ENCODE assay signal across 8 cellular contexts in the genomic region with DNA sequence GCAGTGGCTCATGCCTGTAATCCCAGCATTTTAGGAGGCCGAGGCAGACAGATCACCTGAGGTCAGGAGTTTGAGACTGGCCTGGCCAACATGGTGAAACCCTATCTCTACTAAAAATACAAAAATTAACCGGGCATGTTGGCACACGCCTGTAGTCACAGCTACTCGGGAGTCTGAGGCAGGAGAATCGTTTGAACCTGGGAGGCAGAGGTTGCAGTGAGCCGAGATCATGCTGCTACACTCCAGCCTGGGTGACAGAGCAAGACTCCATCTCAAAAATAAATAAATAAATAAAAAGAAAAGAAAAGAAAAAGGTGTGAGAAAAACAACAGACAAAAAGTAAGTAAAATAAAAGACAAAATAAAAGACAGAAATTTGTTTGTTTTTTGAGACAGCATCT. TPM values are rescaled to one million over a fixed set of nuclear protein-coding genes. Genes with fewer than 3 reads are reported as not detected.
DNase-seq lines count a peak whose midpoint lies in the region; ATAC-seq, FAIRE-seq and TF ChIP-seq lines count a peak whose summit lies in the region.
"Not testable (repeated sequence)": the region's sequence is repeated elsewhere in the genome, so short reads cannot be mapped to it uniquely, and the experiment has no call there.

No MANE protein-coding gene starts in this region.

- not testable (repeated sequence) for H3K4me3 Mint-ChIP-seq in GM23338

- not testable (repeated sequence) for H3K9me3 ChIP-seq in HEK293 (ENCODE audit: control insufficient read depth, insufficient read depth, low read depth, low read length); OCI-LY7 (ENCODE audit: low read length); WERI-Rb-1 (ENCODE audit: severe bottlenecking); K562 (replicated peaks; ENCODE audit: control insufficient read depth, insufficient read depth, low read depth, low read length); parathyroid adenoma (ENCODE audit: control insufficient read depth, low read length)

- not testable (repeated sequence) for BruUV-seq in OCI-LY7 (replicated peaks; lab: Mats Ljungman, UMichigan); K562 (replicated peaks; lab: Mats Ljungman, UMichigan)

- CTCF ChIA-PET in HEK293 (lab: Yijun Ruan, JAX) = interaction anchor here (0.7 kb wide), 2 partner anchors 32 to 269 kb away, joined by 3 to 8 read pairs; no protein-coding TSS in a partner anchor
- CTCF ChIA-PET in OCI-LY7 (lab: Charles Lee; ENCODE audit: unreplicated experiment); K562 (lab: Yijun Ruan, JAX; ENCODE audit: low intra/inter-chr PET ratio): not testable (repeated sequence)

- TF ChIP-seq CTCF in GM23338 (conservative IDR thresholded peaks at IDR 0.05; ENCODE audit: low read depth in 2 of 2); HEK293 (tag by site-specific recombination; IDR thresholded peaks at IDR 0.05); OCI-LY7 (conservative IDR thresholded peaks at IDR 0.05; ENCODE audit: low read length); WERI-Rb-1 (IDR thresholded peaks at IDR 0.05; ENCODE audit: low read depth, low read length); K562 (IDR thresholded peaks at IDR 0.05 in 2 of 3, conservative IDR thresholded peaks at IDR 0.05 in 1 of 3; ENCODE audit: insufficient read depth in 2 of 3, low read depth in 1 of 3, low read length in 3 of 3); epithelial cell of esophagus (IDR thresholded peaks at IDR 0.05; ENCODE audit: insufficient read depth, low read depth, low read length, missing control alignments); parathyroid adenoma (IDR thresholded peaks at IDR 0.05): not testable (repeated sequence)

- 0 out of 2 replicates have a peak overlapping the region, but pooled peaks have one; percentile 38 for H2AFZ ChIP-seq in GM23338
- peak overlapping the region; percentile 96 for H2AFZ ChIP-seq in OCI-LY7 (ENCODE audit: low read length)
- 0 out of 2 replicates have a peak overlapping the region, but pooled peaks have one; percentile 12 for H2AFZ ChIP-seq in K562 (ENCODE audit: low read depth, low read length)
- H2AFZ ChIP-seq in parathyroid adenoma = peak overlapping the region; percentile 17

- H3K79me2 ChIP-seq in GM23338 (replicated peaks; ENCODE audit: insufficient read depth); OCI-LY7 (ENCODE audit: insufficient read depth, low read depth, low read length); K562 (ENCODE audit: control insufficient read depth, insufficient read depth, low read length); parathyroid adenoma: not testable (repeated sequence)

- H3K4me1 Mint-ChIP-seq in GM23338 = not testable (repeated sequence)

- TF ChIP-seq POLR2A in K562 (conservative IDR thresholded peaks at IDR 0.05) = not testable (repeated sequence)

- WGBS in K562 (ENCODE audit: insufficient coverage, low coverage, missing lambda C conversion rate) = 30% methylated on average over 6 of the region's 6 CpGs

- H3K27ac Mint-ChIP-seq in GM23338 = not testable (repeated sequence)

- POLR2A ChIA-PET in HEK293 (lab: Yijun Ruan, JAX) (interaction anchor here (1.0 kb wide), 1 partner anchor 9 kb away, joined by 6 read pairs; the partner anchor contains the start of gene HMGCL), OCI-LY7 (lab: Charles Lee) (interaction anchor here (0.5 kb wide), 1 partner anchor 12 kb away, joined by 3 read pairs; no protein-coding TSS in a partner anchor), K562 (lab: Yijun Ruan, JAX) (interaction anchor here (0.9 to 1.3 kb wide), 2 partner anchors 9 to 17 kb away, joined by 3 to 4 read pairs; partner anchors contain the start of gene HMGCL)

- not testable (repeated sequence) for H4K20me1 ChIP-seq in GM23338 (replicated peaks; ENCODE audit: insufficient read depth); OCI-LY7 (ENCODE audit: insufficient read depth, low read length); K562 (replicated peaks; ENCODE audit: control insufficient read depth, insufficient read depth, low read length)

- not testable (repeated sequence) for H3K36me3 ChIP-seq in GM23338 (ENCODE audit: insufficient read depth); HEK293 (ENCODE audit: control insufficient read depth in 2 of 2, insufficient read depth in 1 of 2, low read length in 2 of 2); OCI-LY7 (ENCODE audit: insufficient read depth, low read length); WERI-Rb-1; K562 (ENCODE audit: control insufficient read depth, insufficient read depth, low read length); parathyroid adenoma (ENCODE audit: control insufficient read depth, insufficient read depth, low read length)

- H3K9me3 Mint-ChIP-seq in GM23338 = not testable (repeated sequence)

- not testable (repeated sequence) for FAIRE-seq in K562 (lab: Jason Lieb, UNC)

- not testable (repeated sequence) for TF ChIP-seq RAD21 in K562 (CRISPR knock-in tag; conservative IDR thresholded peaks at IDR 0.05 in 1 of 2, IDR thresholded peaks at IDR 0.05 in 1 of 2)

- in situ Hi-C loops in K562 (cut with MboI) = not testable (repeated sequence)

- DNase-seq in GM23338 (ENCODE audit: low spot score); OCI-LY7 (ENCODE audit: low spot score); K562 (ENCODE audit: extremely low read depth in 1 of 4, low spot score in 3 of 4): not testable (repeated sequence)
- DNase-seq in NCI-H2171 treated with DMSO at 0.1 percent for 48 hours (lab: John Stamatoyannopoulos, UW) (peak; percentile 16), WERI-Rb-1 (peak; percentile 15), epithelial cell of esophagus (ENCODE audit: low read depth) (peak; percentile 32)

- not testable (repeated sequence) for H3K4me1 ChIP-seq in GM23338 (ENCODE audit: insufficient read depth); HEK293 (ENCODE audit: control insufficient read depth, insufficient read depth, low read length); parathyroid adenoma
- H3K4me1 ChIP-seq in OCI-LY7 (ENCODE audit: insufficient read depth, low read length, poor library complexity, severe bottlenecking) (peaks cover 20% of the 10 kb centered on the region), K562 (replicated peaks in 1 of 2; ENCODE audit: control insufficient read depth in 2 of 2, insufficient read depth in 2 of 2, low read length in 2 of 2) (peaks cover 11% of the 10 kb centered on the region in 2 experiments; a peak in 4 of 5 replicates)

- not testable (repeated sequence) for H3K9me1 ChIP-seq in K562 (ENCODE audit: control insufficient read depth, insufficient read depth, low read length)

- H3K27me3 ChIP-seq in GM23338 (ENCODE audit: insufficient read depth) = peaks cover 10% of the 10 kb centered on the region; the same call in 1 of the 2 replicates
- not testable (repeated sequence) for H3K27me3 ChIP-seq in WERI-Rb-1 (ENCODE audit: insufficient read depth, low read depth, severe bottlenecking); K562 (ENCODE audit: control insufficient read depth in 2 of 2, insufficient read depth in 2 of 2, low read length in 2 of 2); parathyroid adenoma (ENCODE audit: control insufficient read depth, insufficient read depth, low read length)

- intact Hi-C loops in OCI-LY7 (cut with micrococcal nuclease; ENCODE audit: unreplicated experiment); K562 (cut with micrococcal nuclease): not testable (repeated sequence)

- H3K4me2 ChIP-seq in GM23338; OCI-LY7 (ENCODE audit: low read length); K562 (ENCODE audit: insufficient read depth, low read length); parathyroid adenoma (ENCODE audit: low read length): not testable (repeated sequence)

- not testable (repeated sequence) for H3F3A ChIP-seq in GM23338 (replicated peaks; ENCODE audit: low read depth)

- not testable (repeated sequence) for H3K4me3 ChIP-seq in GM23338; HEK293 (ENCODE audit: low read depth, low read length); OCI-LY7 (ENCODE audit: low read depth, low read length, poor library complexity, severe bottlenecking); WERI-Rb-1 (ENCODE audit: low read depth, low read length); K562; epithelial cell of esophagus (ENCODE audit: low read length); parathyroid adenoma (ENCODE audit: low read depth, low read length)

- H3K9ac ChIP-seq in K562 (ENCODE audit: insufficient read depth in 1 of 2, low read depth in 2 of 2, low read length in 2 of 2); parathyroid adenoma: not testable (repeated sequence)

- not testable (repeated sequence) for H3K36me3 Mint-ChIP-seq in GM23338 (ENCODE audit: low read depth)

- not testable (repeated sequence) for TF ChIP-seq EP300 in K562 (IDR thresholded peaks at IDR 0.05; ENCODE audit: low read length)

- ATAC-seq in GM23338, K562: not testable (repeated sequence)

- not testable (repeated sequence) for H3K27ac ChIP-seq in GM23338 (ENCODE audit: low read depth); HEK293 (ENCODE audit: extremely low read depth, low read depth, low read length); OCI-LY7 (ENCODE audit: low read depth, low read length, poor library complexity, severe bottlenecking); WERI-Rb-1; K562 (ENCODE audit: extremely low read depth, low read depth, low read length); parathyroid adenoma

- H3K9me2 ChIP-seq in GM23338 (ENCODE audit: insufficient read depth); OCI-LY7 (ENCODE audit: insufficient read depth, low read length): not testable (repeated sequence)

- H3K27me3 Mint-ChIP-seq in GM23338 (ENCODE audit: insufficient read depth, low read depth, poor library complexity) = not testable (repeated sequence)

RNA-seq across cellular contexts. Expression of gene HMGCL, which starts 8.9 kb away (rescaled TPM):
- 13.7 and 16.9 TPM in 2 replicates for total RNA-seq in GM23338 (2014; rRNA removed; shearing (Covaris generic))
- 9.1 and 11.6 TPM in 2 replicates for polyA plus RNA-seq in GM23338 (2016; fragmentation: Nextera tagmentation; extraction: Ambion mirVana)
- total RNA-seq in OCI-LY7 (2014; rRNA removed; shearing (Covaris generic)) = 9.0 and 13.1 TPM in 2 replicates
- total RNA-seq in OCI-LY7 (2022) = 27.4 and 30.7 TPM in 2 replicates
- 44.6 and 54.9 TPM in 2 replicates for total RNA-seq in K562 (2011; cell fraction: chromatin; rRNA removed; ENCODE audit: low replicate concordance)
- total RNA-seq in K562 (2011; cell fraction: nucleolus; rRNA removed) = 33.6 and 36.7 TPM in 2 replicates
- 43.8 and 70.2 TPM in 2 replicates for total RNA-seq in K562 (2011; cell fraction: nucleoplasm; rRNA removed)
- 24.2 TPM in 2 replicates for total RNA-seq in K562 (2014; rRNA removed)
- 14.7 and 18.8 TPM in 2 replicates for total RNA-seq in K562 (2014; rRNA removed; fragmentation: Illumina TruSeq; extraction: Trizol)
- total RNA-seq in K562 (2015; rRNA removed; fragmentation: Illumina TruSeq; extraction: Trizol) = 15.5 and 18.0 TPM in 2 replicates
- 19.5 and 20.3 TPM in 2 replicates for total RNA-seq in K562 (2021)
- 37.8 and 43.1 TPM in 2 replicates for polyA plus RNA-seq in K562 (2011; rRNA removed)
- 29.4 and 39.5 TPM in 2 replicates for polyA plus RNA-seq in K562 (2011; cell fraction: cytosol; rRNA removed)
- 22.1 and 29.0 TPM in 2 replicates for polyA plus RNA-seq in K562 (2011; cell fraction: nucleus; rRNA removed)
- polyA plus RNA-seq in K562 (2012) = 21.8 and 49.2 TPM in 2 replicates
- 22.6 and 23.9 TPM in 2 replicates for polyA plus RNA-seq in K562 (2014; fragmentation: Illumina TruSeq; extraction: Trizol)
- 10 to 100 TPM; 73.0 to 82.2 TPM for polyA plus RNA-seq in K562 (2014; fragmentation: Nextera tagmentation; extraction: Ambion mirVana)
- polyA plus RNA-seq in K562 (2014; rRNA removed) = 23.2 and 24.6 TPM in 2 replicates
- 26.6 and 26.7 TPM in 2 replicates for polyA minus RNA-seq in K562 (2011; rRNA and poly(A)+ RNA removed)
- 9.7 and 10.6 TPM in 2 replicates for polyA minus RNA-seq in K562 (2011; cell fraction: cytosol; rRNA and poly(A)+ RNA removed)
- polyA minus RNA-seq in K562 (2011; cell fraction: nucleus; rRNA and poly(A)+ RNA removed) = 8.5 and 13.7 TPM in 2 replicates

RNA-seq across cellular contexts. Expression of gene GALE, which starts 33.6 kb away (rescaled TPM):
- 31.7 and 34.6 TPM in 2 replicates for total RNA-seq in GM23338 (2014; rRNA removed; shearing (Covaris generic))
- polyA plus RNA-seq in GM23338 (2016; fragmentation: Nextera tagmentation; extraction: Ambion mirVana) (28.1 and 30.1 TPM in 2 replicates), K562 (2011; rRNA removed) (88.3 and 104 TPM in 2 replicates), K562 (2014; fragmentation: Illumina TruSeq; extraction: Trizol) (96.6 and 108 TPM in 2 replicates), K562 (2014; fragmentation: Nextera tagmentation; extraction: Ambion mirVana) (10 to 100 TPM in 1 of 2 experiments, 1 to 10 TPM in 1; 8.4 to 48.4 TPM), K562 (2014; rRNA removed) (125 and 139 TPM in 2 replicates)
- total RNA-seq in OCI-LY7 (2014; rRNA removed; shearing (Covaris generic)) = 17.9 and 19.6 TPM in 2 replicates
- total RNA-seq in OCI-LY7 (2022) (16.0 and 16.8 TPM in 2 replicates), K562 (2014; rRNA removed) (130 and 133 TPM in 2 replicates), K562 (2014; rRNA removed; fragmentation: Illumina TruSeq; extraction: Trizol) (36.8 and 48.3 TPM in 2 replicates), K562 (2015; rRNA removed; fragmentation: Illumina TruSeq; extraction: Trizol) (86.2 and 91.3 TPM in 2 replicates), K562 (2021) (108 and 112 TPM in 2 replicates)
- total RNA-seq in K562 (2011; cell fraction: chromatin; rRNA removed; ENCODE audit: low replicate concordance) = 48.0 and 134 TPM in 2 replicates
- total RNA-seq in K562 (2011; cell fraction: nucleolus; rRNA removed) = 107 and 108 TPM in 2 replicates
- total RNA-seq in K562 (2011; cell fraction: nucleoplasm; rRNA removed) = 54.4 and 66.4 TPM in 2 replicates
- polyA plus RNA-seq in K562 (2011; cell fraction: cytosol; rRNA removed) = 132 and 175 TPM in 2 replicates
- 105 and 111 TPM in 2 replicates for polyA plus RNA-seq in K562 (2011; cell fraction: nucleus; rRNA removed)
- polyA plus RNA-seq in K562 (2012) = 89.3 and 129 TPM in 2 replicates
- polyA minus RNA-seq in K562 (2011; rRNA and poly(A)+ RNA removed) = 33.6 and 40.5 TPM in 2 replicates
- polyA minus RNA-seq in K562 (2011; cell fraction: cytosol; rRNA and poly(A)+ RNA removed) = 29.0 and 36.3 TPM in 2 replicates
- polyA minus RNA-seq in K562 (2011; cell fraction: nucleus; rRNA and poly(A)+ RNA removed) = 28.5 and 41.0 TPM in 2 replicates

RNA-seq across cellular contexts. Expression of gene FUCA1, which starts 33.9 kb away (rescaled TPM):
- 8.5 and 10.2 TPM in 2 replicates for total RNA-seq in GM23338 (2014; rRNA removed; shearing (Covaris generic))
- polyA plus RNA-seq in GM23338 (2016; fragmentation: Nextera tagmentation; extraction: Ambion mirVana) (3.5 and 4.4 TPM in 2 replicates), K562 (2011; rRNA removed) (17.6 and 20.5 TPM in 2 replicates), K562 (2014; fragmentation: Illumina TruSeq; extraction: Trizol) (16.0 and 18.2 TPM in 2 replicates), K562 (2014; fragmentation: Nextera tagmentation; extraction: Ambion mirVana) (1 to 10 TPM; 7.0 to 8.2 TPM), K562 (2014; rRNA removed) (10.6 and 11.8 TPM in 2 replicates)
- 9.1 and 9.3 TPM in 2 replicates for total RNA-seq in OCI-LY7 (2014; rRNA removed; shearing (Covaris generic))
- total RNA-seq in OCI-LY7 (2022) (9.3 and 9.9 TPM in 2 replicates), K562 (2014; rRNA removed) (12.8 and 13.1 TPM in 2 replicates), K562 (2014; rRNA removed; fragmentation: Illumina TruSeq; extraction: Trizol) (16.4 and 18.5 TPM in 2 replicates), K562 (2015; rRNA removed; fragmentation: Illumina TruSeq; extraction: Trizol) (13.2 and 14.9 TPM in 2 replicates), K562 (2021) (12.3 and 13.5 TPM in 2 replicates)
- 11.3 and 16.3 TPM in 2 replicates for total RNA-seq in K562 (2011; cell fraction: chromatin; rRNA removed; ENCODE audit: low replicate concordance)
- total RNA-seq in K562 (2011; cell fraction: nucleolus; rRNA removed) = 19.7 and 20.7 TPM in 2 replicates
- 20.1 and 22.9 TPM in 2 replicates for total RNA-seq in K562 (2011; cell fraction: nucleoplasm; rRNA removed)
- 10.3 and 13.5 TPM in 2 replicates for polyA plus RNA-seq in K562 (2011; cell fraction: cytosol; rRNA removed)
- polyA plus RNA-seq in K562 (2011; cell fraction: nucleus; rRNA removed) = 5.5 and 7.5 TPM in 2 replicates
- polyA plus RNA-seq in K562 (2012) = 11.3 and 20.4 TPM in 2 replicates
- polyA minus RNA-seq in K562 (2011; rRNA and poly(A)+ RNA removed) = 20.7 and 23.0 TPM in 2 replicates
- polyA minus RNA-seq in K562 (2011; cell fraction: cytosol; rRNA and poly(A)+ RNA removed) = 6.9 and 8.2 TPM in 2 replicates
- 2.4 and 4.1 TPM in 2 replicates for polyA minus RNA-seq in K562 (2011; cell fraction: nucleus; rRNA and poly(A)+ RNA removed)

RNA-seq across cellular contexts. Expression of gene LYPLA2, which starts 43.2 kb away (rescaled TPM):
- 180 and 204 TPM in 2 replicates for total RNA-seq in GM23338 (2014; rRNA removed; shearing (Covaris generic))
- polyA plus RNA-seq in GM23338 (2016; fragmentation: Nextera tagmentation; extraction: Ambion mirVana) (100 and 102 TPM in 2 replicates), K562 (2011; rRNA removed) (60.1 and 72.7 TPM in 2 replicates), K562 (2014; fragmentation: Illumina TruSeq; extraction: Trizol) (90.2 and 141 TPM in 2 replicates), K562 (2014; fragmentation: Nextera tagmentation; extraction: Ambion mirVana) (1 to 10 TPM; 3.9 to 9.9 TPM), K562 (2014; rRNA removed) (127 and 128 TPM in 2 replicates)
- 65.1 and 91.2 TPM in 2 replicates for total RNA-seq in OCI-LY7 (2014; rRNA removed; shearing (Covaris generic))
- total RNA-seq in OCI-LY7 (2022) (66.5 and 68.3 TPM in 2 replicates), K562 (2014; rRNA removed) (126 and 144 TPM in 2 replicates), K562 (2014; rRNA removed; fragmentation: Illumina TruSeq; extraction: Trizol) (17.4 and 25.8 TPM in 2 replicates), K562 (2015; rRNA removed; fragmentation: Illumina TruSeq; extraction: Trizol) (56.5 and 58.4 TPM in 2 replicates), K562 (2021) (108 and 109 TPM in 2 replicates)
- 27.3 and 126 TPM in 2 replicates for total RNA-seq in K562 (2011; cell fraction: chromatin; rRNA removed; ENCODE audit: low replicate concordance)
- 89.4 and 103 TPM in 2 replicates for total RNA-seq in K562 (2011; cell fraction: nucleolus; rRNA removed)
- total RNA-seq in K562 (2011; cell fraction: nucleoplasm; rRNA removed) = 56.7 and 62.0 TPM in 2 replicates
- 89.6 and 223 TPM in 2 replicates for polyA plus RNA-seq in K562 (2011; cell fraction: cytosol; rRNA removed)
- polyA plus RNA-seq in K562 (2011; cell fraction: nucleus; rRNA removed) = 141 and 217 TPM in 2 replicates
- polyA plus RNA-seq in K562 (2012) = 97.6 and 103 TPM in 2 replicates
- polyA minus RNA-seq in K562 (2011; rRNA and poly(A)+ RNA removed) = 21.3 and 39.9 TPM in 2 replicates
- polyA minus RNA-seq in K562 (2011; cell fraction: cytosol; rRNA and poly(A)+ RNA removed) = 64.0 and 69.4 TPM in 2 replicates
- 25.7 and 26.4 TPM in 2 replicates for polyA minus RNA-seq in K562 (2011; cell fraction: nucleus; rRNA and poly(A)+ RNA removed)

RNA-seq across cellular contexts. Expression of gene PITHD1, which starts 55.9 kb away (rescaled TPM):
- total RNA-seq in GM23338 (2014; rRNA removed; shearing (Covaris generic)) = 90.7 and 99.0 TPM in 2 replicates
- polyA plus RNA-seq in GM23338 (2016; fragmentation: Nextera tagmentation; extraction: Ambion mirVana) = 52.2 and 52.9 TPM in 2 replicates
- total RNA-seq in OCI-LY7 (2014; rRNA removed; shearing (Covaris generic)) = 89.9 and 90.8 TPM in 2 replicates
- 63.6 and 67.2 TPM in 2 replicates for total RNA-seq in OCI-LY7 (2022)
- total RNA-seq in K562 (2011; cell fraction: chromatin; rRNA removed; ENCODE audit: low replicate concordance) = 96.3 and 113 TPM in 2 replicates
- total RNA-seq in K562 (2011; cell fraction: nucleolus; rRNA removed) = 53.2 and 60.7 TPM in 2 replicates
- total RNA-seq in K562 (2011; cell fraction: nucleoplasm; rRNA removed) = 112 and 144 TPM in 2 replicates
- total RNA-seq in K562 (2014; rRNA removed) = 149 and 175 TPM in 2 replicates
- 172 and 175 TPM in 2 replicates for total RNA-seq in K562 (2014; rRNA removed; fragmentation: Illumina TruSeq; extraction: Trizol)
- total RNA-seq in K562 (2015; rRNA removed; fragmentation: Illumina TruSeq; extraction: Trizol) = 144 and 151 TPM in 2 replicates
- total RNA-seq in K562 (2021) = 126 and 141 TPM in 2 replicates
- polyA plus RNA-seq in K562 (2011; rRNA removed) = 159 and 167 TPM in 2 replicates
- 81.9 and 157 TPM in 2 replicates for polyA plus RNA-seq in K562 (2011; cell fraction: cytosol; rRNA removed)
- 74.8 and 105 TPM in 2 replicates for polyA plus RNA-seq in K562 (2011; cell fraction: nucleus; rRNA removed)
- polyA plus RNA-seq in K562 (2012) = 80.0 and 120 TPM in 2 replicates
- 133 and 138 TPM in 2 replicates for polyA plus RNA-seq in K562 (2014; fragmentation: Illumina TruSeq; extraction: Trizol)
- 10 to 100 TPM; 46.5 to 51.7 TPM for polyA plus RNA-seq in K562 (2014; fragmentation: Nextera tagmentation; extraction: Ambion mirVana)
- 159 and 175 TPM in 2 replicates for polyA plus RNA-seq in K562 (2014; rRNA removed)
- polyA minus RNA-seq in K562 (2011; rRNA and poly(A)+ RNA removed) = 59.4 and 74.4 TPM in 2 replicates
- polyA minus RNA-seq in K562 (2011; cell fraction: cytosol; rRNA and poly(A)+ RNA removed) = 29.4 and 34.5 TPM in 2 replicates
- polyA minus RNA-seq in K562 (2011; cell fraction: nucleus; rRNA and poly(A)+ RNA removed) = 17.0 and 32.8 TPM in 2 replicates

Comparison
In these comparisons a context has a peak if more than half of its experiments do, and no peak if none do; other contexts are left out.
1. H2AFZ ChIP-seq: peak in every context shown above with its lines; median percentile 96 in OCI-LY7; 38 in GM23338; 17 in parathyroid adenoma; 12 in K562.